20 cellular contexts compared by ENCODE assay signal in the genomic region with DNA sequence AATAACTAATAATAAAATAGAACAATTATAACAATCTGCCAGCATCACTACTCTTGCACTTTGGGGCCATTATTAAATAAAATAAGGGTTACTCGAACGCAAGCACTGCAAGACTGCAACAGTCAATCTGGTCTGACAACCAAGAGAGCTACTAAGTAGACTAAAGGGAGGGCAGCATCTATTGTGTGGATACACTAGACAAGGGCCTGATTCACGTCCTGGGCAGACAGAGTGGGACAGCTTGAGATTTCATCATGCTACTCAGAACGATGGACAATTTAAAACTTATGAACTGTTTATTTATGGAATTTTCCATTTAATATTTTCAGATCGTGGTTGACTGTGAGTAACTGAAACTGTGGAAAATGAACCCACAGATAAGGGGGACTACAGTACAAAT. TPM values are rescaled to one million over a fixed set of nuclear protein-coding genes. Genes with fewer than 3 reads are reported as not detected.
DNase-seq lines count a peak whose midpoint lies in the region; ATAC-seq and TF ChIP-seq lines count a peak whose summit lies in the region.
"Had no signal": no experiment of that assay in that cellular context is flagged by ENCODE, and none has a peak within 500 bp of the region (broad histone marks: within the 10 kb centered on the region; RNA-seq: fewer than 3 reads in every experiment).

No MANE protein-coding gene starts in this region.

- peaks cover 0 to 4% of the 10 kb centered on the region in 2 donors for H3K4me1 ChIP-seq in left lung
- H3K4me1 ChIP-seq: SJCRH30 had no signal

- TF ChIP-seq CTCF in fibroblast of pulmonary artery (IDR thresholded peaks at IDR 0.05; ENCODE audit: low read length, missing control alignments) (no peak), left lung (IDR thresholded peaks at IDR 0.05) (no peak), omental fat pad (IDR thresholded peaks at IDR 0.05) (no peak)

- H3K4me3 ChIP-seq in fibroblast of pulmonary artery (replicated peaks; ENCODE audit: low read depth, low read length) (no peak overlapping the region), left lung (no peak overlapping the region)
- H3K4me3 ChIP-seq: A549, mucosa of descending colon, PC-9, SJCRH30 had no signal

- H3K27me3 ChIP-seq in left lung, result no peaks in the 10 kb centered on the region
- H3K27me3 ChIP-seq: SJCRH30 had no signal

- no peaks in the 10 kb centered on the region for H3K9me3 ChIP-seq in left lung
- H3K9me3 ChIP-seq: A549, mucosa of descending colon, SJCRH30 had no signal

- no peaks in the 10 kb centered on the region for H3K36me3 ChIP-seq in left lung
- H3K36me3 ChIP-seq: SJCRH30 had no signal

- peak overlapping the region; percentile 42 for H3K27ac ChIP-seq in angular gyrus (ENCODE audit: low read depth, low read length)
- peak overlapping the region in 1 of 2 donors; percentile 15 for H3K27ac ChIP-seq in left lung
- H3K27ac ChIP-seq: A549, PC-9, SJCRH30 had no signal

- DNase-seq in Ammon's horn (ENCODE audit: low spot score) (peak; percentile 64), fibroblast of pulmonary artery (ENCODE audit: low read depth) (peak; percentile 74), left lung (no peak), kidney glomerular epithelial cell (lab: John Stamatoyannopoulos, UW) (no peak), DMS79 (lab: John Stamatoyannopoulos, UW) (no peak), SIG-M5 treated with dmso at 0.1 percent for 504 hours (lab: John Stamatoyannopoulos, UW; ENCODE audit: unreplicated experiment) (no peak), omental fat pad (ENCODE audit: low spot score) (no peak)
- DNase-seq: activated CD8-positive, alpha-beta memory T cell treated with anti-CD3 and anti-CD28 coated beads for 24 hours; activated T-cell treated with anti-CD3 and anti-CD28 coated beads, Interleukin-2, amount 50 U/mL, for 1 hour; COR-L47; GF-D8; mucosa of descending colon; NCI-H1436 treated with DMSO at 0.1 percent for 48 hours; PC-9; SJCRH30; small intestine; stimulated activated CD4-positive, alpha-beta T cell treated with anti-CD3 and anti-CD28 coated beads, Interleukin-1b, Interleukin-23, amount 100 ng/mL, for 48 hours had no signal

- intact Hi-C loops in left lung (cut with DNase I), result no loop called here

- peak; percentile 68 for ATAC-seq in left lung
- no peak for ATAC-seq in omental fat pad (ENCODE audit: low FRiP score)
- ATAC-seq: A549, left lobe of liver, mucosa of descending colon had no signal

RNA-seq across cellular contexts. Expression of gene TNIK, which starts 39.5 kb away (rescaled TPM):
- 10 to 100 TPM; 41.3 to 42.0 TPM for total RNA-seq in left lung
- 10 to 100 TPM in 1 of 4 donors, 1 to 10 TPM in 3; 3.9 to 12.8 (median 6.5) TPM for total RNA-seq in omental fat pad

Comparison
In these comparisons a context has a peak if more than half of its experiments do, and no peak if none do; other contexts are left out.
1. DNase-seq: peak in Ammon's horn (single experiment) and fibroblast of pulmonary artery (single experiment); none in left lung (0 of 2), kidney glomerular epithelial cell (single experiment), DMS79 (single experiment), SIG-M5 treated with dmso at 0.1 percent for 504 hours (single experiment) and omental fat pad (single experiment).